Comparison of ENCODE assay signal across 9 cellular contexts in genomic region chr4:2570551-2571222, GRCh38. TPM values are rescaled to one million over a fixed set of nuclear protein-coding genes. Genes with fewer than 3 reads are reported as not detected.
DNase-seq lines count a peak whose midpoint lies in the region; ATAC-seq and TF ChIP-seq lines count a peak whose summit lies in the region.
"Had no signal": no experiment of that assay in that cellular context is flagged by ENCODE, and none has a peak within 500 bp of the region (broad histone marks: within the 10 kb centered on the region; RNA-seq: fewer than 3 reads in every experiment).

No MANE protein-coding gene starts in this region.

- H3K4me1 Mint-ChIP-seq in activated naive CD4-positive, alpha-beta T cell treated with anti-CD3 and anti-CD28 coated beads, Interleukin-2, amount 50 U/mL, for 24 hours, result peaks cover 69% of the 10 kb centered on the region

- peak; percentile 55 for DNase-seq in GM19240 (ENCODE audit: insufficient read length, low spot score)
- no peak for DNase-seq in sciatic nerve (ENCODE audit: low spot score)
- DNase-seq in hypothalamus (lab: John Stamatoyannopoulos, UW), result no peak
- no peak for DNase-seq in NCI-H1092 (lab: John Stamatoyannopoulos, UW)
- DNase-seq in lower leg skin (ENCODE audit: low spot score in 2 of 2), result no peak
- DNase-seq in epidermal melanocyte (ENCODE audit: insufficient read length, low spot score), result no peak

- peaks cover 6% of the 10 kb centered on the region for H3K36me3 Mint-ChIP-seq in activated naive CD4-positive, alpha-beta T cell treated with anti-CD3 and anti-CD28 coated beads, Interleukin-2, amount 50 U/mL, for 24 hours

- intact Hi-C loops in sciatic nerve (cut with DNase I) (no loop called here), lower leg skin (cut with DNase I; ENCODE audit: low total_unique reads) (no loop called here)

- TF ChIP-seq CTCF in lower leg skin (IDR thresholded peaks at IDR 0.05), result no peak

- 73 to 84% methylated on average over 11 of the region's 11 CpGs for WGBS in lower leg skin, 2 donors

- no peak overlapping the region for H3K4me3 ChIP-seq in lower leg skin (ENCODE audit: low read depth, poor library complexity, severe bottlenecking)
- H3K4me3 ChIP-seq: tibial artery had no signal

- H3K9me3 Mint-ChIP-seq in activated naive CD4-positive, alpha-beta T cell treated with anti-CD3 and anti-CD28 coated beads, Interleukin-2, amount 50 U/mL, for 24 hours, result no peaks in the 10 kb centered on the region

- H3K27me3 Mint-ChIP-seq in activated naive CD4-positive, alpha-beta T cell treated with anti-CD3 and anti-CD28 coated beads, Interleukin-2, amount 50 U/mL, for 24 hours, result no peaks in the 10 kb centered on the region

- peak overlapping the region; percentile 57 for H3K4me3 Mint-ChIP-seq in activated naive CD4-positive, alpha-beta T cell treated with anti-CD3 and anti-CD28 coated beads, Interleukin-2, amount 50 U/mL, for 24 hours

- peak overlapping the region; percentile 60 for H3K27ac Mint-ChIP-seq in activated naive CD4-positive, alpha-beta T cell treated with anti-CD3 and anti-CD28 coated beads, Interleukin-2, amount 50 U/mL, for 24 hours

- TF ChIP-seq POLR2A in lower leg skin (IDR thresholded peaks at IDR 0.05), result no peak

- peak; percentile 87 for ATAC-seq in HG03457 (IDR thresholded peaks at IDR 0.05; ENCODE audit: unreplicated experiment)
- ATAC-seq in sciatic nerve, result peak; percentile 38

RNA-seq across cellular contexts. Expression of gene FAM193A, which starts 34.2 kb away (rescaled TPM):
- total RNA-seq in sciatic nerve (47.3 TPM), lower leg skin (10 to 100 TPM; 16.3 to 38.6 (median 25.7) TPM)
